Comparison of ENCODE assay signal across 8 cellular contexts in genomic region chr22:33918676-33919590, GRCh38. TPM values are rescaled to one million over a fixed set of nuclear protein-coding genes. Genes with fewer than 3 reads are reported as not detected.
A peak's percentile ranks its signal among the peaks of the same experiment; 100 is the strongest.
DNase-seq lines count a peak whose midpoint lies in the region; ATAC-seq and TF ChIP-seq lines count a peak whose summit lies in the region.

No MANE protein-coding gene starts in this region.

- in situ Hi-C loops in astrocyte of the spinal cord (cut with HindIII; ENCODE audit: low sequenced_read_pairs), result no loop called here

- TF ChIP-seq CTCF in astrocyte of the spinal cord (IDR thresholded peaks at IDR 0.05; ENCODE audit: low read depth, low read length) (no peak), left lung (IDR thresholded peaks at IDR 0.05) (no peak), testis (IDR thresholded peaks at IDR 0.05) (no peak)

- no peak for DNase-seq in activated naive CD4-positive, alpha-beta T cell treated with anti-CD3 and anti-CD28 coated beads, Interleukin-2, amount 10 ng/mL, durations not matched to agents 7 days and 5 days
- no peak for DNase-seq in activated naive CD4-positive, alpha-beta T cell treated with anti-CD3 and anti-CD28 coated beads, Interleukin-2, amount 50 U/mL, for 16 hours
- no peak for DNase-seq in astrocyte of the spinal cord (ENCODE audit: low read depth, low spot score)
- DNase-seq in left lung, result no peak
- no peak for DNase-seq in testis
- DNase-seq in EL, result no peak
- no peak for DNase-seq in effector CD4-positive, alpha-beta T cell

- peaks cover 7 to 34% of the 10 kb centered on the region in 2 donors for H3K4me1 ChIP-seq in left lung
- H3K4me1 ChIP-seq in testis, result peaks cover 8% of the 10 kb centered on the region

- H3K27ac ChIP-seq in left lung (no peak overlapping the region), testis (no peak overlapping the region)

- H3K27me3 Mint-ChIP-seq in activated naive CD4-positive, alpha-beta T cell treated with anti-CD3 and anti-CD28 coated beads, Interleukin-2, amount 10 ng/mL, durations not matched to agents 7 days and 5 days, result peaks cover 54% of the 10 kb centered on the region

- H3K36me3 Mint-ChIP-seq in activated naive CD4-positive, alpha-beta T cell treated with anti-CD3 and anti-CD28 coated beads, Interleukin-2, amount 10 ng/mL, durations not matched to agents 7 days and 5 days, result peaks cover 3% of the 10 kb centered on the region

- H3K4me1 Mint-ChIP-seq in activated naive CD4-positive, alpha-beta T cell treated with anti-CD3 and anti-CD28 coated beads, Interleukin-2, amount 10 ng/mL, durations not matched to agents 7 days and 5 days, result peaks cover 14% of the 10 kb centered on the region

- H3K4me3 ChIP-seq in astrocyte of the spinal cord (ENCODE audit: low read depth, low read length), result peak overlapping the region; percentile 42
- peak overlapping the region; percentile 61 to 72 for H3K4me3 ChIP-seq in left lung
- H3K4me3 ChIP-seq in testis, result peak overlapping the region; percentile 61 to 81

- H3K27me3 ChIP-seq in left lung (peaks cover 0 to 55% of the 10 kb centered on the region in 2 donors), testis (no peaks in the 10 kb centered on the region)

- intact Hi-C loops in left lung (cut with DNase I), result no loop called here
- intact Hi-C loops in testis (cut with DNase I; ENCODE audit: low total_unique reads), result no loop called here

- H3K9me3 ChIP-seq in left lung (no peaks in the 10 kb centered on the region), testis (no peaks in the 10 kb centered on the region)

- H3K27ac Mint-ChIP-seq in activated naive CD4-positive, alpha-beta T cell treated with anti-CD3 and anti-CD28 coated beads, Interleukin-2, amount 10 ng/mL, durations not matched to agents 7 days and 5 days, result no peak overlapping the region

- H3K4me3 Mint-ChIP-seq in activated naive CD4-positive, alpha-beta T cell treated with anti-CD3 and anti-CD28 coated beads, Interleukin-2, amount 10 ng/mL, durations not matched to agents 7 days and 5 days, result peak overlapping the region; percentile 40

- CTCF ChIA-PET in activated naive CD4-positive, alpha-beta T cell treated with anti-CD3 and anti-CD28 coated beads, Interleukin-2, amount 10 ng/mL, durations not matched to agents 7 days and 5 days (lab: Charles Lee), result no interaction called here

- TF ChIP-seq POLR2A in testis (IDR thresholded peaks at IDR 0.05), result no peak

- ATAC-seq in left lung, result peak; percentile 1
- no peak for ATAC-seq in GM18517 (IDR thresholded peaks at IDR 0.05; ENCODE audit: unreplicated experiment)

- H3K9me3 Mint-ChIP-seq in activated naive CD4-positive, alpha-beta T cell treated with anti-CD3 and anti-CD28 coated beads, Interleukin-2, amount 10 ng/mL, durations not matched to agents 7 days and 5 days, result no peaks in the 10 kb centered on the region

- H3K36me3 ChIP-seq in left lung (no peaks in the 10 kb centered on the region), testis (ENCODE audit: low read depth, missing control alignments) (no peaks in the 10 kb centered on the region)

- 32 to 34% methylated on average over 13 of the region's 13 CpGs for WGBS in testis, 2 donors

RNA-seq across cellular contexts. Expression of gene LARGE1, which starts 1.3 kb away (rescaled TPM):
- total RNA-seq in left lung (10 to 100 TPM; 22.4 to 28.9 TPM), testis (10 to 100 TPM; 19.5 to 27.3 TPM)
- polyA plus RNA-seq in testis (ENCODE audit: insufficient read depth, low read depth, low replicate concordance), result 21.8 TPM
